In genomic region chr10:62050941-62051433, GRCh38 we compare ENCODE assay signal across 8 cellular contexts.
DNase-seq lines count a peak whose midpoint lies in the region; ATAC-seq and TF ChIP-seq lines count a peak whose summit lies in the region.

No MANE protein-coding gene starts in this region.

- DNase-seq in T-helper 2 cell (peak; percentile 28 to 98 (median 72)), body of pancreas (peak in 3 of 4 donors; percentile 16 to 58 (median 24)), NCI-H1105 treated with DMSO at 0.1 percent for 48 hours (lab: John Stamatoyannopoulos, UW) (no peak), NCI-H82 (lab: John Stamatoyannopoulos, UW) (no peak)
- DNase-seq in stimulated activated CD4-positive, alpha-beta T cell treated with anti-CD3 and anti-CD28 coated beads, TNF-alpha, amount 100 ng/mL, for 1 hour (ENCODE audit: low read depth in 3 of 3, low spot score in 1 of 3) = peak; percentile 37 to 48 (median 41)

- H3K9ac ChIP-seq in liver (ENCODE audit: low read depth in 1 of 2, low read length in 2 of 2) = peak overlapping the region in 1 of 2 donors; percentile 99

- intact Hi-C loops in body of pancreas (cut with DNase I) = no loop called here

- H3K27me3 ChIP-seq in body of pancreas (no peaks in the 10 kb centered on the region), liver (ENCODE audit: control insufficient read depth in 4 of 4, insufficient read depth in 4 of 4, low read length in 3 of 4) (no peaks in the 10 kb centered on the region)

- H3K4me1 ChIP-seq in body of pancreas = peaks cover 22% of the 10 kb centered on the region
- H3K4me1 ChIP-seq in liver (ENCODE audit: control insufficient read depth in 4 of 4, insufficient read depth in 4 of 4, low read length in 3 of 4) = peaks cover 4 to 29% (median 14%) of the 10 kb centered on the region in 4 donors

- no peak for TF ChIP-seq RAD21 in liver (IDR thresholded peaks at IDR 0.05)

- WGBS in body of pancreas, 2 donors = 75 to 78% methylated on average over 8 of the region's 8 CpGs
- WGBS in liver = 68% methylated on average over 8 of the region's 8 CpGs

- no peaks in the 10 kb centered on the region for H3K36me3 ChIP-seq in body of pancreas (replicated peaks in 1 of 2; ENCODE audit: insufficient read depth in 1 of 2, low read depth in 2 of 2)
- peaks cover 4 to 13% (median 7%) of the 10 kb centered on the region in 4 donors for H3K36me3 ChIP-seq in liver (ENCODE audit: control insufficient read depth in 4 of 4, insufficient read depth in 3 of 4, low read depth in 1 of 4, low read length in 3 of 4)

- H3K9me3 ChIP-seq in body of pancreas = no peaks in the 10 kb centered on the region
- H3K9me3 ChIP-seq in liver (ENCODE audit: control insufficient read depth in 4 of 4, low read length in 3 of 4) = no peaks in the 10 kb centered on the region

- ATAC-seq in GM18907 (IDR thresholded peaks at IDR 0.05; ENCODE audit: unreplicated experiment) (peak; percentile 43), HG03095 (IDR thresholded peaks at IDR 0.05; ENCODE audit: unreplicated experiment) (peak; percentile 44), body of pancreas (peak; percentile 7)

- H3K27ac ChIP-seq in body of pancreas = peak overlapping the region in 2 of 4 donors; percentile 14 to 32
- peak overlapping the region; percentile 87 to 93 for H3K27ac ChIP-seq in liver (ENCODE audit: low read depth in 1 of 2, low read length in 2 of 2)

- TF ChIP-seq CTCF in body of pancreas (IDR thresholded peaks at IDR 0.05) (no peak), liver (IDR thresholded peaks at IDR 0.05; ENCODE audit: low read depth, low read length, missing input control) (no peak)

- H3K4me3 ChIP-seq in body of pancreas (no peak overlapping the region), liver (ENCODE audit: low read depth in 1 of 3, low read length in 3 of 3) (peak overlapping the region in 1 of 3 donors; percentile 31)

- peak in 1 of 3 donors; percentile 29 for TF ChIP-seq POLR2A in body of pancreas (IDR thresholded peaks at IDR 0.05)

TF ChIP-seq in liver, 16 proteins besides CTCF, POLR2A, EP300 and RAD21:
- TF ChIP-seq, protein P1, sequence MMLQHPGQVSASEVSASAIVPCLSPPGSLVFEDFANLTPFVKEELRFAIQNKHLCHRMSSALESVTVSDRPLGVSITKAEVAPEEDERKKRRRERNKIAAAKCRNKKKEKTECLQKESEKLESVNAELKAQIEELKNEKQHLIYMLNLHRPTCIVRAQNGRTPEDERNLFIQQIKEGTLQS (IDR thresholded peaks at IDR 0.05) = no peak
- no peak for TF ChIP-seq HNF4A (conservative IDR thresholded peaks at IDR 0.05)
- TF ChIP-seq, protein P2, sequence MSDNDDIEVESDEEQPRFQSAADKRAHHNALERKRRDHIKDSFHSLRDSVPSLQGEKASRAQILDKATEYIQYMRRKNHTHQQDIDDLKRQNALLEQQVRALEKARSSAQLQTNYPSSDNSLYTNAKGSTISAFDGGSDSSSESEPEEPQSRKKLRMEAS (IDR thresholded peaks at IDR 0.05) = no peak
- TF ChIP-seq NR2F2 (IDR thresholded peaks at IDR 0.05) = no peak
- TF ChIP-seq FOXA1 (IDR thresholded peaks at IDR 0.05) = no peak
- no peak for TF ChIP-seq FOXA2 (IDR thresholded peaks at IDR 0.05)
- peak in 1 of 2 donors; percentile 23 for TF ChIP-seq RXRA (IDR thresholded peaks at IDR 0.05)
- peak; percentile 43 for TF ChIP-seq SP1 (IDR thresholded peaks at IDR 0.05)
- no peak for TF ChIP-seq YY1 (IDR thresholded peaks at IDR 0.05)
- no peak for TF ChIP-seq EGR1 (IDR thresholded peaks at IDR 0.05; ENCODE audit: low read depth in 2 of 2)

Comparison
In these comparisons a context has a peak if more than half of its experiments do, and no peak if none do; other contexts are left out.
1. DNase-seq: peak in T-helper 2 cell (5 of 5), body of pancreas (3 of 4) and stimulated activated CD4-positive, alpha-beta T cell treated with anti-CD3 and anti-CD28 coated beads, TNF-alpha, amount 100 ng/mL, for 1 hour (3 of 3); none in NCI-H1105 treated with DMSO at 0.1 percent for 48 hours (single experiment) and NCI-H82 (single experiment).
2. Peak in every context shown above with its lines, with median percentiles within 50 percentile points of each other: ATAC-seq.